ENCODE assay signal across 10 cellular contexts in genomic region chr19:39557791-39558622, GRCh38. TPM values are rescaled to one million over a fixed set of nuclear protein-coding genes. Genes with fewer than 3 reads are reported as not detected.
A peak's percentile ranks its signal among the peaks of the same experiment; 100 is the strongest.
DNase-seq lines count a peak whose midpoint lies in the region; ATAC-seq, FAIRE-seq and TF ChIP-seq lines count a peak whose summit lies in the region.
"Had no signal": no experiment of that assay in that cellular context is flagged by ENCODE, and none has a peak within 500 bp of the region (broad histone marks: within the 10 kb centered on the region; RNA-seq: fewer than 3 reads in every experiment).

No MANE protein-coding gene starts in this region.

- FAIRE-seq in HepG2 (lab: Jason Lieb, UNC) (peak; percentile 90), kidney (lab: Jason Lieb, UNC) (no peak)

- CTCF ChIA-PET in HEK293 (lab: Yijun Ruan, JAX) (interaction anchor here (0.5 to 1.2 kb wide), 5 partner anchors 10 to 1108 kb away, joined by 3 read pairs; no protein-coding TSS in a partner anchor), HepG2 (lab: Yijun Ruan, JAX; ENCODE audit: low intra/inter-chr PET ratio, low total read pairs) (no interaction called here)

- no peaks in the 10 kb centered on the region for H3K27me3 ChIP-seq in SJCRH30
- no peaks in the 10 kb centered on the region for H3K27me3 ChIP-seq in HepG2 (ENCODE audit: control insufficient read depth in 1 of 2, insufficient read depth in 2 of 2, low read length in 2 of 2)
- H3K27me3 ChIP-seq in ascending aorta = no peaks in the 10 kb centered on the region

- H3K9me3 ChIP-seq in HEK293 (ENCODE audit: control insufficient read depth, insufficient read depth, low read depth, low read length) (peaks cover 2% of the 10 kb centered on the region; the same call in 1 of the 2 replicates), SJCRH30 (replicated peaks) (no peaks in the 10 kb centered on the region), HepG2 (ENCODE audit: low read length) (no peaks in the 10 kb centered on the region), ascending aorta (no peaks in the 10 kb centered on the region), kidney (ENCODE audit: control insufficient read depth in 1 of 2, low read length in 2 of 2) (no peaks in the 10 kb centered on the region)
- H3K9me3 ChIP-seq: HAP-1 had no signal

- no peak for TF ChIP-seq RAD21 in HepG2 (CRISPR knock-in tag; IDR thresholded peaks at IDR 0.05)

- H4K20me1 ChIP-seq in HepG2 (ENCODE audit: insufficient read depth, low read length) = no peaks in the 10 kb centered on the region

- H3K4me3 ChIP-seq in HEK293 (ENCODE audit: low read depth, low read length) = no peak overlapping the region
- peak overlapping the region; percentile 11 for H3K4me3 ChIP-seq in SJCRH30
- H3K4me3 ChIP-seq in HepG2 (replicated peaks in 1 of 3; ENCODE audit: insufficient read depth in 1 of 3, low read depth in 2 of 3, low read length in 3 of 3) = peak overlapping the region; percentile 36 to 53 (median 43)
- H3K4me3 ChIP-seq in ascending aorta = no peak overlapping the region
- no peak overlapping the region for H3K4me3 ChIP-seq in kidney (ENCODE audit: low read length in 2 of 2)
- H3K4me3 ChIP-seq: HAP-1 had no signal

- in situ Hi-C loops in HepG2 (cut with HindIII; ENCODE audit: extremely low pct_ligation_motif_present, low pct_unique_long_range_greater_than_20kb) = no loop called here

- TF ChIP-seq POLR2A in HepG2 (IDR thresholded peaks at IDR 0.05; ENCODE audit: insufficient read depth in 1 of 2, low read depth in 2 of 2, low read length in 2 of 2) = no peak

- peak; percentile 98 for ATAC-seq in HepG2
- ATAC-seq in GM18520 (IDR thresholded peaks at IDR 0.05; ENCODE audit: unreplicated experiment) = no peak

- H3K9ac ChIP-seq in HepG2 (ENCODE audit: insufficient read depth, low read depth, low read length) (no peak overlapping the region), kidney (ENCODE audit: low read length in 2 of 2) (no peak overlapping the region)

- TF ChIP-seq CTCF in HEK293 (tag by site-specific recombination; IDR thresholded peaks at IDR 0.05) (no peak), HepG2 (CRISPR knock-in tag; IDR thresholded peaks at IDR 0.05) (no peak), ascending aorta (IDR thresholded peaks at IDR 0.05) (no peak), kidney (IDR thresholded peaks at IDR 0.05; ENCODE audit: borderline replicate concordance, extremely low read depth, insufficient read depth) (no peak)

- POLR2A ChIA-PET in HEK293 (lab: Yijun Ruan, JAX) = no interaction called here
- POLR2A ChIA-PET in HepG2 (lab: Yijun Ruan, JAX) = no interaction called here

- peak; percentile 43 for DNase-seq in DMS79 (lab: John Stamatoyannopoulos, UW)
- DNase-seq in SJCRH30 = peak; percentile 73 to 91
- DNase-seq in HepG2 (ENCODE audit: low spot score) = peak; percentile 58
- DNase-seq in ascending aorta (ENCODE audit: low spot score in 2 of 2) = no peak
- DNase-seq in NCI-H82 (lab: John Stamatoyannopoulos, UW) = no peak
- no peak for DNase-seq in kidney

- BruUV-seq in HepG2 (replicated peaks; lab: Mats Ljungman, UMichigan) = no TSS peak

- H3K36me3 ChIP-seq in HEK293 (ENCODE audit: control insufficient read depth in 2 of 2, insufficient read depth in 1 of 2, low read length in 2 of 2) (no peaks in the 10 kb centered on the region), SJCRH30 (no peaks in the 10 kb centered on the region), HepG2 (replicated peaks in 1 of 2; ENCODE audit: control insufficient read depth in 1 of 2, insufficient read depth in 2 of 2, low read length in 2 of 2) (no peaks in the 10 kb centered on the region), ascending aorta (no peaks in the 10 kb centered on the region), kidney (ENCODE audit: control insufficient read depth in 1 of 2, insufficient read depth in 2 of 2, low read length in 2 of 2) (no peaks in the 10 kb centered on the region)
- H3K36me3 ChIP-seq: HAP-1 had no signal

- H2AFZ ChIP-seq in HepG2 (ENCODE audit: low read length) = peak overlapping the region; percentile 66

- WGBS in HepG2 (ENCODE audit: low lambda C conversion rate) = 3% methylated on average over 5 of the region's 5 CpGs

- H3K4me1 ChIP-seq in HEK293 (ENCODE audit: control insufficient read depth, insufficient read depth, low read length) (peaks cover 31% of the 10 kb centered on the region), SJCRH30 (peaks cover 13% of the 10 kb centered on the region), HepG2 (ENCODE audit: insufficient read depth, low read length) (peaks cover 26% of the 10 kb centered on the region), ascending aorta (no peaks in the 10 kb centered on the region), kidney (ENCODE audit: control insufficient read depth in 1 of 2, insufficient read depth in 1 of 2, low read depth in 1 of 2, low read length in 2 of 2) (no peaks in the 10 kb centered on the region)
- H3K4me1 ChIP-seq: HAP-1 had no signal

- peak overlapping the region; percentile 74 for H3K4me2 ChIP-seq in HepG2 (ENCODE audit: low read depth, low read length)

- H3K27ac ChIP-seq in HEK293 (ENCODE audit: extremely low read depth, low read depth, low read length) = no peak overlapping the region
- H3K27ac ChIP-seq in SJCRH30 = peak overlapping the region; percentile 77
- no peak overlapping the region for H3K27ac ChIP-seq in HepG2 (ENCODE audit: extremely low read length, insufficient read depth, low read length)
- no peak overlapping the region for H3K27ac ChIP-seq in ascending aorta
- H3K27ac ChIP-seq in kidney (ENCODE audit: low read depth in 2 of 2, low read length in 2 of 2) = no peak overlapping the region

- H3K79me2 ChIP-seq in HepG2 (ENCODE audit: insufficient read depth, low read length) = no peaks in the 10 kb centered on the region

- TF ChIP-seq EP300 in HepG2 (IDR thresholded peaks at IDR 0.05; ENCODE audit: low read depth in 2 of 2, low read length in 2 of 2) (no peak), HepG2 (CRISPR knock-in tag; IDR thresholded peaks at IDR 0.05; ENCODE audit: borderline replicate concordance) (no peak)

- intact Hi-C loops in HepG2 (cut with micrococcal nuclease; ENCODE audit: unreplicated experiment) (no loop called here), ascending aorta (cut with DNase I) (no loop called here), kidney (cut with DNase I) (no loop called here)

RNA-seq across cellular contexts. Expression of gene EID2, which starts 18.0 kb away (rescaled TPM):
- total RNA-seq in SJCRH30 (2014; rRNA removed; shearing (Covaris generic)) = 30.4 and 35.8 TPM in 2 replicates
- total RNA-seq in HepG2 (2016; rRNA removed; fragmentation: Illumina TruSeq; extraction: Trizol) (13.8 and 14.1 TPM in 2 replicates), ascending aorta (11.8 TPM), kidney (12.0 TPM)
- 3.2 and 3.6 TPM in 2 replicates for total RNA-seq in HepG2 (2016; cell fraction: cytosol; rRNA removed; fragmentation: Illumina TruSeq; extraction: Trizol; ENCODE audit: low read depth)
- 14.0 and 14.4 TPM in 2 replicates for total RNA-seq in HepG2 (2016; cell fraction: insoluble cytoplasmic fraction; rRNA removed; fragmentation: Illumina TruSeq; extraction: Trizol)
- 5.5 and 6.4 TPM in 2 replicates for total RNA-seq in HepG2 (2016; cell fraction: membrane; rRNA removed; fragmentation: Illumina TruSeq; extraction: Trizol)
- total RNA-seq in HepG2 (2016; cell fraction: nucleus; rRNA removed; fragmentation: Illumina TruSeq; extraction: Trizol) = 5.3 and 7.2 TPM in 2 replicates
- polyA plus RNA-seq in HepG2 (2011; rRNA removed) (3.7 and 5.1 TPM in 2 replicates), kidney (ENCODE audit: insufficient read depth, low read depth, low replicate concordance) (17.0 TPM)
- 3.5 and 4.1 TPM in 2 replicates for polyA plus RNA-seq in HepG2 (2011; cell fraction: cytosol; rRNA removed)
- polyA plus RNA-seq in HepG2 (2011; cell fraction: nucleus; rRNA removed) = 2.3 TPM in 2 replicates
- polyA plus RNA-seq in HepG2 (2012) = 7.8 and 11.2 TPM in 2 replicates
- 3.3 and 3.7 TPM in 2 replicates for polyA plus RNA-seq in HepG2 (2016; cell fraction: cytosol; fragmentation: Illumina TruSeq; extraction: Trizol; ENCODE audit: low read depth)
- polyA plus RNA-seq in HepG2 (2016; cell fraction: insoluble cytoplasmic fraction; fragmentation: Illumina TruSeq; extraction: Trizol; ENCODE audit: low read depth) = 21.5 and 23.1 TPM in 2 replicates
- polyA plus RNA-seq in HepG2 (2016; cell fraction: membrane; fragmentation: Illumina TruSeq; extraction: Trizol; ENCODE audit: low read depth) = 4.6 and 5.5 TPM in 2 replicates
- 11.3 and 14.0 TPM in 2 replicates for polyA plus RNA-seq in HepG2 (2016; cell fraction: nucleus; fragmentation: Illumina TruSeq; extraction: Trizol; ENCODE audit: insufficient read depth, low read depth)
- polyA minus RNA-seq in HepG2 (2011; rRNA and poly(A)+ RNA removed; ENCODE audit: low replicate concordance) = 2.5 and 3.4 TPM in 2 replicates
- polyA minus RNA-seq in HepG2 (2011; cell fraction: cytosol; rRNA and poly(A)+ RNA removed) = 4.6 and 6.5 TPM in 2 replicates
- polyA minus RNA-seq in HepG2 (2011; cell fraction: nucleus; rRNA and poly(A)+ RNA removed) = 1.9 and 3.0 TPM in 2 replicates

RNA-seq across cellular contexts. Expression of gene EID2B, which starts 25.4 kb away (rescaled TPM):
- 6.3 and 9.1 TPM in 2 replicates for total RNA-seq in SJCRH30 (2014; rRNA removed; shearing (Covaris generic))
- total RNA-seq in HepG2 (2016; rRNA removed; fragmentation: Illumina TruSeq; extraction: Trizol) (3.6 and 3.7 TPM in 2 replicates), ascending aorta (not detected), kidney (3.3 TPM)
- total RNA-seq in HepG2 (2016; cell fraction: cytosol; rRNA removed; fragmentation: Illumina TruSeq; extraction: Trizol; ENCODE audit: low read depth) = 1.1 and 1.4 TPM in 2 replicates
- 4.1 TPM in 2 replicates for total RNA-seq in HepG2 (2016; cell fraction: insoluble cytoplasmic fraction; rRNA removed; fragmentation: Illumina TruSeq; extraction: Trizol)
- total RNA-seq in HepG2 (2016; cell fraction: membrane; rRNA removed; fragmentation: Illumina TruSeq; extraction: Trizol) = 2.8 and 2.9 TPM in 2 replicates
- 2.5 and 3.7 TPM in 2 replicates for total RNA-seq in HepG2 (2016; cell fraction: nucleus; rRNA removed; fragmentation: Illumina TruSeq; extraction: Trizol)
- polyA plus RNA-seq in HepG2 (2011; rRNA removed) (2.2 and 2.5 TPM in 2 replicates), kidney (ENCODE audit: insufficient read depth, low read depth, low replicate concordance) (4.6 TPM)
- 2.4 and 2.9 TPM in 2 replicates for polyA plus RNA-seq in HepG2 (2011; cell fraction: cytosol; rRNA removed)
- 1.6 and 6.8 TPM in 2 replicates for polyA plus RNA-seq in HepG2 (2011; cell fraction: nucleus; rRNA removed)
- polyA plus RNA-seq in HepG2 (2012) = 1.7 and 2.6 TPM in 2 replicates
- 0.73 and 0.79 TPM in 2 replicates for polyA plus RNA-seq in HepG2 (2016; cell fraction: cytosol; fragmentation: Illumina TruSeq; extraction: Trizol; ENCODE audit: low read depth)
- 3.1 and 4.0 TPM in 2 replicates for polyA plus RNA-seq in HepG2 (2016; cell fraction: insoluble cytoplasmic fraction; fragmentation: Illumina TruSeq; extraction: Trizol; ENCODE audit: low read depth)
- polyA plus RNA-seq in HepG2 (2016; cell fraction: membrane; fragmentation: Illumina TruSeq; extraction: Trizol; ENCODE audit: low read depth) = 1.5 and 1.8 TPM in 2 replicates
- 4.2 TPM in 2 replicates for polyA plus RNA-seq in HepG2 (2016; cell fraction: nucleus; fragmentation: Illumina TruSeq; extraction: Trizol; ENCODE audit: insufficient read depth, low read depth)
- 1.7 and 2.3 TPM in 2 replicates for polyA minus RNA-seq in HepG2 (2011; rRNA and poly(A)+ RNA removed; ENCODE audit: low replicate concordance)
- 0.99 and 1.4 TPM in 2 replicates for polyA minus RNA-seq in HepG2 (2011; cell fraction: cytosol; rRNA and poly(A)+ RNA removed)
- polyA minus RNA-seq in HepG2 (2011; cell fraction: nucleus; rRNA and poly(A)+ RNA removed) = 2.2 and 3.0 TPM in 2 replicates

RNA-seq across cellular contexts. Expression of gene SELENOV, which starts 43.1 kb away (rescaled TPM):
- 0.15 and 0.32 TPM in 2 replicates for total RNA-seq in SJCRH30 (2014; rRNA removed; shearing (Covaris generic))
- not detected in 2 replicates for total RNA-seq in HepG2 (2016; rRNA removed; fragmentation: Illumina TruSeq; extraction: Trizol)
- total RNA-seq in HepG2 (2016; cell fraction: cytosol; rRNA removed; fragmentation: Illumina TruSeq; extraction: Trizol; ENCODE audit: low read depth) = not detected in 2 replicates
- total RNA-seq in HepG2 (2016; cell fraction: insoluble cytoplasmic fraction; rRNA removed; fragmentation: Illumina TruSeq; extraction: Trizol) = not detected in 2 replicates
- total RNA-seq in HepG2 (2016; cell fraction: membrane; rRNA removed; fragmentation: Illumina TruSeq; extraction: Trizol) = not detected in 2 replicates
- 0.47 TPM in 1 of 2 replicates, not detected in the other for total RNA-seq in HepG2 (2016; cell fraction: nucleus; rRNA removed; fragmentation: Illumina TruSeq; extraction: Trizol)
- polyA plus RNA-seq in HepG2 (2011; rRNA removed) = not detected in 2 replicates
- not detected in 2 replicates for polyA plus RNA-seq in HepG2 (2011; cell fraction: cytosol; rRNA removed)
- polyA plus RNA-seq in HepG2 (2011; cell fraction: nucleus; rRNA removed) = 0.17 and 0.76 TPM in 2 replicates
- polyA plus RNA-seq in HepG2 (2012) = not detected in 2 replicates
- not detected in 2 replicates for polyA plus RNA-seq in HepG2 (2016; cell fraction: cytosol; fragmentation: Illumina TruSeq; extraction: Trizol; ENCODE audit: low read depth)
- not detected in 2 replicates for polyA plus RNA-seq in HepG2 (2016; cell fraction: insoluble cytoplasmic fraction; fragmentation: Illumina TruSeq; extraction: Trizol; ENCODE audit: low read depth)
- polyA plus RNA-seq in HepG2 (2016; cell fraction: membrane; fragmentation: Illumina TruSeq; extraction: Trizol; ENCODE audit: low read depth) = not detected in 2 replicates
- not detected in 2 replicates for polyA plus RNA-seq in HepG2 (2016; cell fraction: nucleus; fragmentation: Illumina TruSeq; extraction: Trizol; ENCODE audit: insufficient read depth, low read depth)
- polyA minus RNA-seq in HepG2 (2011; rRNA and poly(A)+ RNA removed; ENCODE audit: low replicate concordance) = not detected in 2 replicates
- not detected in 2 replicates for polyA minus RNA-seq in HepG2 (2011; cell fraction: cytosol; rRNA and poly(A)+ RNA removed)
- not detected in 2 replicates for polyA minus RNA-seq in HepG2 (2011; cell fraction: nucleus; rRNA and poly(A)+ RNA removed)
- not detected for total RNA-seq in ascending aorta
- not detected for total RNA-seq in kidney
- not detected for polyA plus RNA-seq in kidney (ENCODE audit: insufficient read depth, low read depth, low replicate concordance)
- total RNA-seq: mononuclear cell had no signal

RNA-seq across cellular contexts. Expression of gene LGALS13, which starts 44.3 kb away (rescaled TPM):
- total RNA-seq in SJCRH30 (2014; rRNA removed; shearing (Covaris generic)) = not detected in 2 replicates
- not detected in 2 replicates for total RNA-seq in HepG2 (2016; rRNA removed; fragmentation: Illumina TruSeq; extraction: Trizol)
- total RNA-seq in HepG2 (2016; cell fraction: cytosol; rRNA removed; fragmentation: Illumina TruSeq; extraction: Trizol; ENCODE audit: low read depth) = not detected in 2 replicates
- total RNA-seq in HepG2 (2016; cell fraction: insoluble cytoplasmic fraction; rRNA removed; fragmentation: Illumina TruSeq; extraction: Trizol) = not detected in 2 replicates
- total RNA-seq in HepG2 (2016; cell fraction: membrane; rRNA removed; fragmentation: Illumina TruSeq; extraction: Trizol) = not detected in 2 replicates
- total RNA-seq in HepG2 (2016; cell fraction: nucleus; rRNA removed; fragmentation: Illumina TruSeq; extraction: Trizol) = not detected in 2 replicates
- polyA plus RNA-seq in HepG2 (2011; rRNA removed) = not detected in 2 replicates
- not detected in 2 replicates for polyA plus RNA-seq in HepG2 (2011; cell fraction: cytosol; rRNA removed)
- not detected in 2 replicates for polyA plus RNA-seq in HepG2 (2011; cell fraction: nucleus; rRNA removed)
- polyA plus RNA-seq in HepG2 (2012) = not detected in 2 replicates
- not detected in 2 replicates for polyA plus RNA-seq in HepG2 (2016; cell fraction: cytosol; fragmentation: Illumina TruSeq; extraction: Trizol; ENCODE audit: low read depth)
- not detected in 2 replicates for polyA plus RNA-seq in HepG2 (2016; cell fraction: insoluble cytoplasmic fraction; fragmentation: Illumina TruSeq; extraction: Trizol; ENCODE audit: low read depth)
- polyA plus RNA-seq in HepG2 (2016; cell fraction: membrane; fragmentation: Illumina TruSeq; extraction: Trizol; ENCODE audit: low read depth) = not detected in 2 replicates
- polyA plus RNA-seq in HepG2 (2016; cell fraction: nucleus; fragmentation: Illumina TruSeq; extraction: Trizol; ENCODE audit: insufficient read depth, low read depth) = not detected in 2 replicates
- not detected in 2 replicates for polyA minus RNA-seq in HepG2 (2011; rRNA and poly(A)+ RNA removed; ENCODE audit: low replicate concordance)
- polyA minus RNA-seq in HepG2 (2011; cell fraction: cytosol; rRNA and poly(A)+ RNA removed) = not detected in 2 replicates
- not detected in 2 replicates for polyA minus RNA-seq in HepG2 (2011; cell fraction: nucleus; rRNA and poly(A)+ RNA removed)
- total RNA-seq in ascending aorta = not detected
- total RNA-seq in kidney = not detected
- not detected for polyA plus RNA-seq in kidney (ENCODE audit: insufficient read depth, low read depth, low replicate concordance)
- total RNA-seq: mononuclear cell had no signal

RNA-seq across cellular contexts. Expression of gene DLL3, which starts 59.3 kb away (rescaled TPM):
- total RNA-seq in SJCRH30 (2014; rRNA removed; shearing (Covaris generic)) = 3.7 and 3.8 TPM in 2 replicates
- 0.35 and 0.53 TPM in 2 replicates for total RNA-seq in HepG2 (2016; rRNA removed; fragmentation: Illumina TruSeq; extraction: Trizol)
- 1.4 and 1.6 TPM in 2 replicates for total RNA-seq in HepG2 (2016; cell fraction: cytosol; rRNA removed; fragmentation: Illumina TruSeq; extraction: Trizol; ENCODE audit: low read depth)
- total RNA-seq in HepG2 (2016; cell fraction: insoluble cytoplasmic fraction; rRNA removed; fragmentation: Illumina TruSeq; extraction: Trizol) = 0.28 and 0.37 TPM in 2 replicates
- total RNA-seq in HepG2 (2016; cell fraction: membrane; rRNA removed; fragmentation: Illumina TruSeq; extraction: Trizol) = 0.90 and 0.93 TPM in 2 replicates
- total RNA-seq in HepG2 (2016; cell fraction: nucleus; rRNA removed; fragmentation: Illumina TruSeq; extraction: Trizol) = 0.16 and 0.31 TPM in 2 replicates
- polyA plus RNA-seq in HepG2 (2011; rRNA removed) = 0.55 and 0.60 TPM in 2 replicates
- polyA plus RNA-seq in HepG2 (2011; cell fraction: cytosol; rRNA removed) = 0.60 and 0.64 TPM in 2 replicates
- 0.27 and 0.33 TPM in 2 replicates for polyA plus RNA-seq in HepG2 (2011; cell fraction: nucleus; rRNA removed)
- polyA plus RNA-seq in HepG2 (2012) = 0.39 and 0.51 TPM in 2 replicates
- 1.9 and 2.0 TPM in 2 replicates for polyA plus RNA-seq in HepG2 (2016; cell fraction: cytosol; fragmentation: Illumina TruSeq; extraction: Trizol; ENCODE audit: low read depth)
- polyA plus RNA-seq in HepG2 (2016; cell fraction: insoluble cytoplasmic fraction; fragmentation: Illumina TruSeq; extraction: Trizol; ENCODE audit: low read depth) = 0.54 and 0.55 TPM in 2 replicates
- 0.90 and 1.1 TPM in 2 replicates for polyA plus RNA-seq in HepG2 (2016; cell fraction: membrane; fragmentation: Illumina TruSeq; extraction: Trizol; ENCODE audit: low read depth)
- polyA plus RNA-seq in HepG2 (2016; cell fraction: nucleus; fragmentation: Illumina TruSeq; extraction: Trizol; ENCODE audit: insufficient read depth, low read depth) = 0.41 TPM in 2 replicates
- polyA minus RNA-seq in HepG2 (2011; rRNA and poly(A)+ RNA removed; ENCODE audit: low replicate concordance) = 0.42 and 0.63 TPM in 2 replicates
- not detected in 2 replicates for polyA minus RNA-seq in HepG2 (2011; cell fraction: cytosol; rRNA and poly(A)+ RNA removed)
- polyA minus RNA-seq in HepG2 (2011; cell fraction: nucleus; rRNA and poly(A)+ RNA removed) = 0.25 and 0.39 TPM in 2 replicates
- not detected for total RNA-seq in ascending aorta
- total RNA-seq in kidney = 0.13 TPM
- 0.17 TPM for polyA plus RNA-seq in kidney (ENCODE audit: insufficient read depth, low read depth, low replicate concordance)
- total RNA-seq: mononuclear cell had no signal

Comparison
In these comparisons a context has a peak if more than half of its experiments do, and no peak if none do; other contexts are left out.
1. DNase-seq: peak in DMS79 (single experiment), SJCRH30 (2 of 2) and HepG2 (single experiment); none in ascending aorta (0 of 2), NCI-H82 (single experiment) and kidney (single experiment).
2. H3K4me3 ChIP-seq: peak in SJCRH30 (single experiment) and HepG2 (3 of 3); none in HEK293 (single experiment), ascending aorta (0 of 2) and kidney (0 of 2).